In the genomic region with DNA sequence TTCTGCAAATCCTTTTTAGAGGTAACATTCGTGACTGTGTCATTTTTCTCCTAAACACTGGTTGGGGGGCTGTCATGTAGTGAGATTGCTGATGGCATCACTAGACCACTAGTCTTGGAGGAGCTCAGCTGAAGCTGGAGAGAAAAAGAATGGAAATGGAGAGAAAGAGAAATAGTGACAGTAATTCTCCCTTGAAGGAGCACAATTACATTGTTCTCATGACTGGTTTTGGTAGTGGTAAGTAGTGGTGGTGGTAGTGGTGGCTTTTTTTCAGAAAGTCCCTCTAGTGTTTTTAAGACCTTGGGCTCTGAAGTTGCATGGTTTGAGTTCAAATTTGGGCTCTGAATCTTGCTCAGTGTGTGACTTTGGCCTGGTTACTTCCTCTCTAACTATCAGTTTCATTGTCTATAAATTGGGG, we compare ENCODE assay signal across 16 cellular contexts.
DNase-seq lines count a peak whose midpoint lies in the region; ATAC-seq and TF ChIP-seq lines count a peak whose summit lies in the region.
"Had no signal": no experiment of that assay in that cellular context is flagged by ENCODE, and none has a peak within 500 bp of the region (broad histone marks: within the 10 kb centered on the region; RNA-seq: fewer than 3 reads in every experiment).

No MANE protein-coding gene starts in this region.

- H3K4me1 ChIP-seq in MM.1S (ENCODE audit: low read length): peaks cover 12% of the 10 kb centered on the region

- H3K79me2 ChIP-seq in MM.1S (ENCODE audit: low read length): no peaks in the 10 kb centered on the region

- ATAC-seq in GM19043 (IDR thresholded peaks at IDR 0.05; ENCODE audit: low read depth, unreplicated experiment) (peak; percentile 33), HG02759 (IDR thresholded peaks at IDR 0.05; ENCODE audit: unreplicated experiment) (peak; percentile 54)
- ATAC-seq: left colon had no signal

- no peak overlapping the region for H3K4me2 ChIP-seq in MM.1S (ENCODE audit: low read depth, low read length)
- H3K4me2 ChIP-seq: smooth muscle cell had no signal

- no peak overlapping the region for H3K27ac Mint-ChIP-seq in immature natural killer cell
- H3K27ac Mint-ChIP-seq: dendritic cell treated with granulocyte-macrophage colony-stimulating factor and Interleukin-4, amounts not matched to agents 40 ng/mL and 50 ng/mL, for 4 days had no signal

- H3K36me3 Mint-ChIP-seq in immature natural killer cell: no peaks in the 10 kb centered on the region

- no peak overlapping the region for H3K4me3 Mint-ChIP-seq in immature natural killer cell
- H3K4me3 Mint-ChIP-seq: dendritic cell treated with granulocyte-macrophage colony-stimulating factor and Interleukin-4, amounts not matched to agents 40 ng/mL and 50 ng/mL, for 4 days had no signal

- peaks cover 0 to 4% (median 0%) of the 10 kb centered on the region in 3 donors for H3K27me3 Mint-ChIP-seq in immature natural killer cell (ENCODE audit: low read depth in 3 of 3)
- H3K27me3 Mint-ChIP-seq: dendritic cell treated with granulocyte-macrophage colony-stimulating factor and Interleukin-4, amounts not matched to agents 40 ng/mL and 50 ng/mL, for 4 days had no signal

- no peaks in the 10 kb centered on the region for H3K36me3 ChIP-seq in MM.1S (replicated peaks; ENCODE audit: insufficient read depth, low read length)
- H3K36me3 ChIP-seq: neutrophil had no signal

- peak overlapping the region; percentile 32; the same call in 1 of the 2 replicates for H3K27ac ChIP-seq in MM.1S (ENCODE audit: low read length)
- H3K27ac ChIP-seq: neutrophil had no signal

- no peak for TF ChIP-seq CTCF in GM12865 (IDR thresholded peaks at IDR 0.05; ENCODE audit: insufficient read depth, low read depth, low read length, missing control alignments)
- TF ChIP-seq CTCF in MM.1S (IDR thresholded peaks at IDR 0.05; ENCODE audit: low read length): no peak

- H3F3A ChIP-seq in MM.1S (ENCODE audit: insufficient read depth, low read length): peaks cover 4% of the 10 kb centered on the region; the same call in 1 of the 2 replicates

- no peak overlapping the region for H3K4me3 ChIP-seq in GM12865 (ENCODE audit: low read depth, low read length)
- no peak overlapping the region for H3K4me3 ChIP-seq in MM.1S (ENCODE audit: low read length)
- H3K4me3 ChIP-seq: smooth muscle cell had no signal

- H3K27me3 ChIP-seq in MM.1S (replicated peaks; ENCODE audit: insufficient read depth, low read length): no peaks in the 10 kb centered on the region

- no peaks in the 10 kb centered on the region for H3K4me1 Mint-ChIP-seq in immature natural killer cell

- H3K9me3 ChIP-seq in MM.1S (replicated peaks; ENCODE audit: insufficient read depth, low read length): no peaks in the 10 kb centered on the region
- H3K9me3 ChIP-seq: neutrophil had no signal

- peaks cover 0 to 2% (median 0%) of the 10 kb centered on the region in 6 donors for H3K9me3 Mint-ChIP-seq in immature natural killer cell
- H3K9me3 Mint-ChIP-seq: dendritic cell treated with granulocyte-macrophage colony-stimulating factor and Interleukin-4, amounts not matched to agents 40 ng/mL and 50 ng/mL, for 4 days had no signal

- H4K20me1 ChIP-seq in MM.1S (ENCODE audit: insufficient read depth, low read length): no peaks in the 10 kb centered on the region

- no peak overlapping the region for H3K9ac ChIP-seq in MM.1S (ENCODE audit: low read length)

- DNase-seq in GM12865 (ENCODE audit: low read depth): peak; percentile 74
- DNase-seq in MM.1S: no peak
- DNase-seq in NCI-H226: no peak
- no peak for DNase-seq in activated effector memory CD4-positive, alpha-beta T cell treated with anti-CD3 and anti-CD28 coated beads, Interleukin-2, amount 50 U/mL, for 16 hours
- no peak for DNase-seq in islet precursor cell
- DNase-seq in immature natural killer cell: no peak
- DNase-seq: C1 segment of cervical spinal cord, foreskin melanocyte, left colon, NCI-H446, SHP77 treated with DMSO at 0.1 percent for 48 hours had no signal

- no peaks in the 10 kb centered on the region for H3K9me2 ChIP-seq in MM.1S (replicated peaks; ENCODE audit: insufficient read depth, low read length)

- peak overlapping the region; percentile 19; the same call in 1 of the 2 replicates for H2AFZ ChIP-seq in MM.1S (ENCODE audit: low read length)
